ENCODE assay signal across 8 cellular contexts in the genomic region with DNA sequence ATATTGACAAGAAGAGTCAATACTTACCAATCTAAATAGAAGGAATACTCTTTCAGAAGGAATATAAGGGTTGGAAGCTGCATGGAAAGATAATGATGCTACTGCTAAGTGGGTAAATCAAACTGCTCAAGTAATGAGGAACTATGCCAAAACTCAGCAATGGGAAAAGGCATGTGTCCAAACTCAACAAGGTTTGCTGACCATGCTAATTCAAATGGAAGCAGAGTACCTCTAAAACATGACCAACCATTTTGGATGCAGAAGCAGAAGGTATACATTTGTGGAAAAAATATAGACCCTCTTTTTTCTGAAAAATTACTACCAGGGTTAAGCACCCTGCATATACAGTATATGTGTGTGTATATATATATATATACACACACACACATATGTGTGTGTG. TPM values are rescaled to one million over a fixed set of nuclear protein-coding genes. Genes with fewer than 3 reads are reported as not detected.
"Had no signal": no experiment of that assay in that cellular context is flagged by ENCODE, and none has a peak within 500 bp of the region (broad histone marks: within the 10 kb centered on the region; RNA-seq: fewer than 3 reads in every experiment).

No MANE protein-coding gene starts in this region.

- H3K9ac ChIP-seq: GM23248 had no signal

- H3K27ac ChIP-seq: GM23248, HL-60 had no signal

- H3K36me3 Mint-ChIP-seq: IgD-negative memory B cell had no signal

- H3K4me1 ChIP-seq: HAP-1 had no signal

- H3K27ac Mint-ChIP-seq: IgD-negative memory B cell had no signal

- ATAC-seq: HCT116 had no signal

- DNase-seq: GM23248, GOT3, H7, KG1 had no signal

- H3K4me1 Mint-ChIP-seq: IgD-negative memory B cell had no signal

- H3K9me3 ChIP-seq: HAP-1 had no signal

- H3K36me3 ChIP-seq: HAP-1 had no signal

- H3K4me3 ChIP-seq: GM23248, HAP-1 had no signal

- H3K4me3 Mint-ChIP-seq: IgD-negative memory B cell had no signal

- H2AFZ ChIP-seq: GM23248 had no signal

RNA-seq across cellular contexts. Expression of gene TMEM232, which starts 21.1 kb away (rescaled TPM):
- polyA plus RNA-seq: IgD-negative memory B cell had no signal
